27 cellular contexts compared by ENCODE assay signal in the genomic region with DNA sequence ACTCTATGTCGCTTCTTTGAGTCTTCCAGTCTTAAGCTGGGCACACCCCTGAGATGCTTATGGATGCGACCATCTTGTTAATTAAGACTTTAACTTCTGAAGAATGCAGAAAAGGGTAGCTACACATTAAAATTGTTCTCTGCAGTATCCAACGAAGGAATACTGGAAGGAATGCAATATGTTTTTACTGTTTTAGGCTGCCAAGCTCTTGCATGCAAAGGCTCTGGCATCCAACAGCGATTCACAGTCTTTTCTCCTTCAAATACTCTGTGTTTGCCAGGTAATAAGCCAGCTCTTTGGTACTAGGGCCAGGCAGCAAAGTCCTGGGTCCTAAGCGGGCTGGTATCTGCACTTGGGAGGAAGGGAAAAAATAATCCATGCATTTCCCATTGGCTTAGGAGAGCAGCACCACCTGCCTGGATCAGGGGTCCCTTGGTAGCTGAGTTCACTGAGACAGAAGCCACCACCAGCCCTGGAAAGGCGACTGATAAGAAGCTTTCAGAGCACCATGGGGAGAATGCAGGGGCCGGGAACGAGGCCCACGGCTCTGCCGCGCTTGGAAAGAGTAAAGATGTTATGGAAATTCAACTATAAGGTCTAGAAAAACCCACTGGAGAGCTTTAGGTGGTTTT.
DNase-seq lines count a peak whose midpoint lies in the region; ATAC-seq and TF ChIP-seq lines count a peak whose summit lies in the region.
"Had no signal": no experiment of that assay in that cellular context is flagged by ENCODE, and none has a peak within 500 bp of the region (broad histone marks: within the 10 kb centered on the region; RNA-seq: fewer than 3 reads in every experiment).

No MANE protein-coding gene starts in this region.

- CTCF ChIA-PET in activated CD8-positive, alpha-beta memory T cell treated with anti-CD3 and anti-CD28 coated beads, Interleukin-2, amount 10 ng/mL, durations not matched to agents 7 days and 5 days (lab: Charles Lee) = no interaction called here

- H3K4me3 ChIP-seq in MG63 (no peak overlapping the region), fibroblast of the aortic adventitia (ENCODE audit: low read depth, low read length) (no peak overlapping the region), vagina (no peak overlapping the region), gastroesophageal sphincter (no peak overlapping the region)
- H3K4me3 ChIP-seq: GM12878, HAP-1 had no signal

- no peaks in the 10 kb centered on the region for H3K4me1 Mint-ChIP-seq in activated CD8-positive, alpha-beta memory T cell treated with anti-CD3 and anti-CD28 coated beads, Interleukin-2, amount 10 ng/mL, durations not matched to agents 7 days and 5 days
- H3K4me1 Mint-ChIP-seq in glutamatergic neuron (ENCODE audit: low read depth, unreplicated experiment) = peaks cover 3% of the 10 kb centered on the region

- no peak for TF ChIP-seq EP300 in gastroesophageal sphincter (IDR thresholded peaks at IDR 0.05)

- H3K9me3 ChIP-seq in MG63 (no peaks in the 10 kb centered on the region), vagina (no peaks in the 10 kb centered on the region), gastroesophageal sphincter (no peaks in the 10 kb centered on the region)
- H3K9me3 ChIP-seq: Caco-2, HAP-1 had no signal

- 74 to 80% methylated on average over 8 to 10 of the region's 11 CpGs for WGBS in gastroesophageal sphincter (ENCODE audit: low coverage in 1 of 2), 2 donors

- no peak overlapping the region for H3K27ac Mint-ChIP-seq in activated CD8-positive, alpha-beta memory T cell treated with anti-CD3 and anti-CD28 coated beads, Interleukin-2, amount 10 ng/mL, durations not matched to agents 7 days and 5 days
- H3K27ac Mint-ChIP-seq in glutamatergic neuron (ENCODE audit: unreplicated experiment) = no peak overlapping the region
- H3K27ac Mint-ChIP-seq: CD8-positive, alpha-beta T cell; HFFc6 had no signal

- H3K27me3 ChIP-seq in MG63 = no peaks in the 10 kb centered on the region
- H3K27me3 ChIP-seq in vagina = no peaks in the 10 kb centered on the region
- H3K27me3 ChIP-seq in gastroesophageal sphincter = peaks cover 8% of the 10 kb centered on the region

- peaks cover 18% of the 10 kb centered on the region for H3K27me3 Mint-ChIP-seq in activated CD8-positive, alpha-beta memory T cell treated with anti-CD3 and anti-CD28 coated beads, Interleukin-2, amount 10 ng/mL, durations not matched to agents 7 days and 5 days
- H3K27me3 Mint-ChIP-seq in glutamatergic neuron (ENCODE audit: unreplicated experiment) = peaks cover 6% of the 10 kb centered on the region

- no peak for TF ChIP-seq POLR2A in vagina (IDR thresholded peaks at IDR 0.05)
- TF ChIP-seq POLR2A in gastroesophageal sphincter (IDR thresholded peaks at IDR 0.05) = no peak

- TF ChIP-seq CTCF in fibroblast of the aortic adventitia (IDR thresholded peaks at IDR 0.05; ENCODE audit: insufficient read depth, low read length) (no peak), vagina (IDR thresholded peaks at IDR 0.05) (no peak), gastroesophageal sphincter (IDR thresholded peaks at IDR 0.05) (no peak), glutamatergic neuron (IDR thresholded peaks at IDR 0.05; ENCODE audit: partially characterized antibody, unreplicated experiment) (no peak)

- no peaks in the 10 kb centered on the region for H3K36me3 Mint-ChIP-seq in activated CD8-positive, alpha-beta memory T cell treated with anti-CD3 and anti-CD28 coated beads, Interleukin-2, amount 10 ng/mL, durations not matched to agents 7 days and 5 days
- no peaks in the 10 kb centered on the region for H3K36me3 Mint-ChIP-seq in glutamatergic neuron (ENCODE audit: unreplicated experiment)
- H3K36me3 Mint-ChIP-seq: CD8-positive, alpha-beta T cell had no signal

- no peak overlapping the region for H3K4me3 Mint-ChIP-seq in activated CD8-positive, alpha-beta memory T cell treated with anti-CD3 and anti-CD28 coated beads, Interleukin-2, amount 10 ng/mL, durations not matched to agents 7 days and 5 days
- no peak overlapping the region for H3K4me3 Mint-ChIP-seq in glutamatergic neuron (ENCODE audit: unreplicated experiment)
- H3K4me3 Mint-ChIP-seq: CD8-positive, alpha-beta T cell; HFFc6 had no signal

- H3K27ac ChIP-seq in vagina = no peak overlapping the region
- no peak overlapping the region for H3K27ac ChIP-seq in gastroesophageal sphincter
- H3K27ac ChIP-seq: RWPE1 had no signal

- H3K4me1 ChIP-seq in vagina = no peaks in the 10 kb centered on the region
- no peaks in the 10 kb centered on the region for H3K4me1 ChIP-seq in gastroesophageal sphincter
- H3K4me1 ChIP-seq: HAP-1 had no signal

- H3K36me3 ChIP-seq in MG63 (no peaks in the 10 kb centered on the region), vagina (no peaks in the 10 kb centered on the region), gastroesophageal sphincter (no peaks in the 10 kb centered on the region)
- H3K36me3 ChIP-seq: HAP-1 had no signal

- no peaks in the 10 kb centered on the region for H3K9me3 Mint-ChIP-seq in activated CD8-positive, alpha-beta memory T cell treated with anti-CD3 and anti-CD28 coated beads, Interleukin-2, amount 10 ng/mL, durations not matched to agents 7 days and 5 days (ENCODE audit: low read depth)
- H3K9me3 Mint-ChIP-seq in glutamatergic neuron (ENCODE audit: unreplicated experiment) = peaks cover 7% of the 10 kb centered on the region
- H3K9me3 Mint-ChIP-seq: CD8-positive, alpha-beta T cell; HFFc6 had no signal

- intact Hi-C loops in vagina (cut with DNase I) = no loop called here

- DNase-seq in activated CD8-positive, alpha-beta memory T cell treated with anti-CD3 and anti-CD28 coated beads, Interleukin-2, amount 50 U/mL, for 48 hours = peak; percentile 18
- DNase-seq in activated CD8-positive, alpha-beta memory T cell treated with anti-CD3 and anti-CD28 coated beads, Interleukin-2, amount 10 ng/mL, durations not matched to agents 7 days and 5 days = no peak
- DNase-seq in MG63 = peak; percentile 36
- DNase-seq in fibroblast of the aortic adventitia (ENCODE audit: low read depth) = peak; percentile 38
- DNase-seq in vagina (ENCODE audit: extremely low spot score in 2 of 2) = peak; percentile 19 to 60
- DNase-seq in NCI-H226 = no peak
- no peak for DNase-seq in glutamatergic neuron
- DNase-seq: 8988T; ACHN; AML-193; C1 segment of cervical spinal cord; Caco-2; CD8-positive, alpha-beta T cell; EL; GDM1; GOT3; HFFc6; KBM-7; MM.1S; NCI-H1694; NCI-H2029 treated with DMSO at 0.1 percent for 48 hours; NCI-H69; SHP77 had no signal

- no peak for ATAC-seq in activated CD8-positive, alpha-beta memory T cell treated with anti-CD3 and anti-CD28 coated beads, Interleukin-2, amount 10 ng/mL, durations not matched to agents 7 days and 5 days
- ATAC-seq in gastroesophageal sphincter = no peak
- ATAC-seq: CD8-positive, alpha-beta T cell; GM12878 had no signal

Comparison
In these comparisons a context has a peak if more than half of its experiments do, and no peak if none do; other contexts are left out.
1. DNase-seq: peak in activated CD8-positive, alpha-beta memory T cell treated with anti-CD3 and anti-CD28 coated beads, Interleukin-2, amount 50 U/mL, for 48 hours (single experiment), MG63 (single experiment), fibroblast of the aortic adventitia (single experiment) and vagina (2 of 2); none in activated CD8-positive, alpha-beta memory T cell treated with anti-CD3 and anti-CD28 coated beads, Interleukin-2, amount 10 ng/mL, durations not matched to agents 7 days and 5 days (single experiment), NCI-H226 (single experiment) and glutamatergic neuron (single experiment).